ENCODE assay signal across 7 cellular contexts in genomic region chr9:124450241-124450924, GRCh38. TPM values are rescaled to one million over a fixed set of nuclear protein-coding genes. Genes with fewer than 3 reads are reported as not detected.
A peak's percentile ranks its signal among the peaks of the same experiment; 100 is the strongest.
DNase-seq lines count a peak whose midpoint lies in the region; ATAC-seq and TF ChIP-seq lines count a peak whose summit lies in the region.

TSS of gene ADGRD2 (plus strand) at chr9:124450451. CDS start at chr9:124451667, 1,216 bp downstream.

- H3K4me3 ChIP-seq in ovary = no peak within 1 kb of the TSS
- H3K4me3 ChIP-seq in gastrocnemius medialis = no peak within 1 kb of the TSS

- 1 to 3% (median 2%) methylated on average over 24 to 41 of the region's 41 CpGs for WGBS in ovary, 3 donors

- H3K36me3 ChIP-seq in ovary = no peaks in the 10 kb centered on the region
- H3K36me3 ChIP-seq in gastrocnemius medialis = no peaks in the 10 kb centered on the region

- in situ Hi-C loops in gastrocnemius medialis (cut with MboI; ENCODE audit: low sequenced_read_pairs in 4 of 4) = no loop called here

- H3K9me3 ChIP-seq in ovary (no peaks in the 10 kb centered on the region), gastrocnemius medialis (no peaks in the 10 kb centered on the region)

- H3K27ac ChIP-seq in ovary (no peak within 1 kb of the TSS), gastrocnemius medialis (no peak within 1 kb of the TSS)

- no peak for TF ChIP-seq POLR2A in ovary (IDR thresholded peaks at IDR 0.05)
- TF ChIP-seq POLR2A in gastrocnemius medialis (IDR thresholded peaks at IDR 0.05) = no peak

- intact Hi-C loops in ovary (cut with DNase I) = no loop called here
- intact Hi-C loops in gastrocnemius medialis (cut with DNase I; ENCODE audit: low total_unique reads) = no loop called here

- H3K4me1 ChIP-seq in ovary (ENCODE audit: insufficient read depth) (peaks cover 3% of the 10 kb centered on the region), gastrocnemius medialis (peaks cover 0 to 4% of the 10 kb centered on the region in 2 donors)

- TF ChIP-seq EP300 in ovary (IDR thresholded peaks at IDR 0.05) = no peak

- DNase-seq in GM03348 (ENCODE audit: low spot score) = peak; percentile 51
- DNase-seq in NCI-H2171 treated with DMSO at 0.1 percent for 48 hours (lab: John Stamatoyannopoulos, UW) = peak; percentile 59
- peak; percentile 53 for DNase-seq in epidermal melanocyte (ENCODE audit: insufficient read length, low spot score)
- peak in 3 of 5 donors; percentile 16 to 58 (median 37) for DNase-seq in ovary
- DNase-seq in gastrocnemius medialis = no peak

- no peak for ATAC-seq in HG03521 (IDR thresholded peaks at IDR 0.05; ENCODE audit: unreplicated experiment)
- no peak for ATAC-seq in gastrocnemius medialis
- no peak for ATAC-seq in HG03460 (IDR thresholded peaks at IDR 0.05; ENCODE audit: unreplicated experiment)

- no peak for TF ChIP-seq CTCF in ovary (IDR thresholded peaks at IDR 0.05)
- no peak for TF ChIP-seq CTCF in gastrocnemius medialis (IDR thresholded peaks at IDR 0.05 in 4 of 5, conservative IDR thresholded peaks at IDR 0.05 in 1 of 5)

- no peaks in the 10 kb centered on the region for H3K27me3 ChIP-seq in ovary
- H3K27me3 ChIP-seq in gastrocnemius medialis = peaks cover 34 to 50% (median 46%) of the 10 kb centered on the region in 3 donors

RNA-seq across cellular contexts. Expression of gene ADGRD2, which starts in this region (rescaled TPM):
- total RNA-seq in ovary = not detected
- polyA plus RNA-seq in ovary = not detected
- total RNA-seq in gastrocnemius medialis = not detected

Comparison
In these comparisons a context has a peak if more than half of its experiments do, and no peak if none do; other contexts are left out.
1. Peak in DNase-seq in ovary; RNA of the gene not detected or under 1 TPM.
2. DNase-seq: peak in GM03348 (single experiment), NCI-H2171 treated with DMSO at 0.1 percent for 48 hours (single experiment) and epidermal melanocyte (single experiment); none in gastrocnemius medialis (0 of 2).